Comparison of ENCODE assay signal across 17 cellular contexts in genomic region chr9:6692433-6692832, GRCh38. TPM values are rescaled to one million over a fixed set of nuclear protein-coding genes. Genes with fewer than 3 reads are reported as not detected.
"Had no signal": no experiment of that assay in that cellular context is flagged by ENCODE, and none has a peak within 500 bp of the region (broad histone marks: within the 10 kb centered on the region; RNA-seq: fewer than 3 reads in every experiment).

No MANE protein-coding gene starts in this region.

- H3K4me1 ChIP-seq: heart left ventricle, right lobe of liver, thyroid gland had no signal

- DNase-seq: activated CD4-positive, alpha-beta T cell treated with anti-CD3 and anti-CD28 coated beads, Interleukin-2, amount 10 ng/mL, durations not matched to agents 24 days and 14 days; activated CD8-positive, alpha-beta memory T cell treated with anti-CD3 and anti-CD28 coated beads for 24 hours; aorta; cortex of kidney; effector memory CD4-positive, alpha-beta T cell; heart left ventricle; islet precursor cell; naive thymus-derived CD4-positive, alpha-beta T cell; ovary; right lobe of liver; T-helper 1 cell; T1000; thyroid gland had no signal

- H3K36me3 ChIP-seq: heart left ventricle, ovary, right lobe of liver, thyroid gland had no signal

- H3K27ac Mint-ChIP-seq: activated CD4-positive, alpha-beta T cell treated with anti-CD3 and anti-CD28 coated beads, Interleukin-2, amount 10 ng/mL, durations not matched to agents 24 days and 14 days; naive thymus-derived CD4-positive, alpha-beta T cell had no signal

- H3K27me3 ChIP-seq: heart left ventricle, ovary, right lobe of liver, thyroid gland had no signal

- H3K36me3 Mint-ChIP-seq: naive thymus-derived CD4-positive, alpha-beta T cell had no signal

- FAIRE-seq: frontal cortex had no signal

- H3K27ac ChIP-seq: epithelial cell of prostate, ovary, right lobe of liver, thyroid gland, VCaP had no signal

- ATAC-seq: heart left ventricle; naive thymus-derived CD4-positive, alpha-beta T cell; right lobe of liver had no signal

- H3K9me3 Mint-ChIP-seq: activated CD4-positive, alpha-beta T cell treated with anti-CD3 and anti-CD28 coated beads, Interleukin-2, amount 10 ng/mL, durations not matched to agents 24 days and 14 days had no signal

- H3K9me3 ChIP-seq: heart left ventricle, ovary, right lobe of liver, thyroid gland had no signal

- H3K4me2 ChIP-seq: smooth muscle cell had no signal

- H3K4me3 Mint-ChIP-seq: activated CD4-positive, alpha-beta T cell treated with anti-CD3 and anti-CD28 coated beads, Interleukin-2, amount 10 ng/mL, durations not matched to agents 24 days and 14 days; naive thymus-derived CD4-positive, alpha-beta T cell had no signal

- H3K4me3 ChIP-seq: heart left ventricle, ovary, right lobe of liver, smooth muscle cell, thyroid gland had no signal

- H3K27me3 Mint-ChIP-seq: activated CD4-positive, alpha-beta T cell treated with anti-CD3 and anti-CD28 coated beads, Interleukin-2, amount 10 ng/mL, durations not matched to agents 24 days and 14 days; naive thymus-derived CD4-positive, alpha-beta T cell had no signal

RNA-seq across cellular contexts. Expression of gene GLDC, which starts 46.9 kb away (rescaled TPM):
- polyA plus RNA-seq: naive thymus-derived CD4-positive, alpha-beta T cell had no signal
